22 cellular contexts compared by ENCODE assay signal in the genomic region with DNA sequence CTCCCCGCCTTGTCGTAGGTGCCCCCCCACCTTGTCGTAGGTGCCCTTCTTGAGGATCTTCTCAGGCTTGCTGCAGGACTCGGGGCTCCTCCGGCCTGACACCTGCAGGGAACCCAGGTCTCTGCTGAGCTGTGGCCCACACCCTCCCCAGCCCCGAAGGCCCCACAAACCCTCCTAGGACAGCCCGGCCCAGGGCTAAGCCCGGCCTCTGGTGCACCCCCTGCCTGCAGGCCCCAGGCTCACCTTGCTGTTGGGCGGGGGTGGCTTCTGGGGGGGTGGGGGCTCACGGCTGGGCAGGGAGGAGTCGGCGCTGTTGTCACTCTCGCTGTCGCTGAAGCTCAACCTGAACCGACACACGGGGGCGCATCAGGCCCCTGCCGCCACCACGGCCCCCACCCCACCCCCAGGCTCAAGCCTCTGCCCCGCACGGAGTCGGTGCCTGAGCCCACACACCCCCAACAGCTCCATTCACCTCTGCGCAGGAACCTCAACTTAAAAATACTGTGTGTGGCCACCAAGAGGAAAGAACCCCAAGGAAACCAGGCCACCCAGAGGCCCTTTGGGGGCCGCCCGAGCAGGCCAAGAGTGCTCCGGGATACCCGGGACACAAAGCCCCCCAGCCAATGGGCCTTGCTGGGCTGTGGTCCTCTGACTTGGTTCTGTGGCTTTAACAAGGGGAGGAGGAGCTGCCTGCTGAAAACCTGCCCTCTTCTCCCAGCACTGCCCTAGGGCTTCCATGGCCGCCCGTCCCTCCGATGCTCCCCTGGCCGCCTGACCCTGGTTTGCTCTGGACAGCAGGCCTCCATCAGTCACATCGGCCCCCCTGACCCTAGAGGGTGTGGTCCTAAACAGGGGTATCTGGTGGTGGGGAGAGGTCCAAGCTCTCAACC.
DNase-seq lines count a peak whose midpoint lies in the region; ATAC-seq and TF ChIP-seq lines count a peak whose summit lies in the region.
"Had no signal": no experiment of that assay in that cellular context is flagged by ENCODE, and none has a peak within 500 bp of the region (broad histone marks: within the 10 kb centered on the region; RNA-seq: fewer than 3 reads in every experiment).

No MANE protein-coding gene starts in this region.

- no peak for TF ChIP-seq RAD21 in SK-N-SH (IDR thresholded peaks at IDR 0.05; ENCODE audit: low read length)

- H3K9me2 ChIP-seq in SK-N-SH, result no peaks in the 10 kb centered on the region
- no peaks in the 10 kb centered on the region for H3K9me2 ChIP-seq in GM23248 (ENCODE audit: insufficient read depth)

- CTCF ChIA-PET in SK-N-SH (lab: Yijun Ruan, JAX), result interaction anchor here (1.1 to 1.2 kb wide), 2 partner anchors 47 to 57 kb away, joined by 3 read pairs; no protein-coding TSS in a partner anchor

- H3F3A ChIP-seq in SK-N-SH (replicated peaks; ENCODE audit: insufficient read depth) (no peaks in the 10 kb centered on the region), GM23248 (ENCODE audit: insufficient read depth) (0 out of 2 replicates have a peak, but pooled peaks cover 6% of the 10 kb centered on the region)

- H3K27ac ChIP-seq in SK-N-SH (ENCODE audit: low read depth in 2 of 2, low read length in 1 of 2) (no peak overlapping the region), sigmoid colon (no peak overlapping the region), GM23248 (no peak overlapping the region)
- H3K27ac ChIP-seq: 22Rv1, C4-2B, HL-60 had no signal

- TF ChIP-seq EP300 in SK-N-SH (IDR thresholded peaks at IDR 0.05; ENCODE audit: borderline replicate concordance in 1 of 2, low read depth in 1 of 2, low read length in 1 of 2) (no peak), sigmoid colon (IDR thresholded peaks at IDR 0.05) (no peak)

- in situ Hi-C loops in GM23248 (cut with MboI), result no loop called here

- peaks cover 4% of the 10 kb centered on the region; the same call in 1 of the 2 replicates for H4K20me1 ChIP-seq in SK-N-SH (ENCODE audit: insufficient read depth)
- H4K20me1 ChIP-seq in GM23248 (ENCODE audit: insufficient read depth), result no peaks in the 10 kb centered on the region

- H3K4me1 ChIP-seq in SK-N-SH (ENCODE audit: control insufficient read depth in 1 of 2, insufficient read depth in 2 of 2, low read depth in 1 of 2, low read length in 1 of 2) (peaks cover 0 to 25% of the 10 kb centered on the region in 2 experiments; a peak in 1 of 4 replicates), sigmoid colon (peaks cover 0 to 30% (median 27%) of the 10 kb centered on the region in 4 donors), GM23248 (ENCODE audit: insufficient read depth) (peaks cover 4% of the 10 kb centered on the region; the same call in 1 of the 2 replicates)

- intact Hi-C loops in sigmoid colon (cut with DNase I), result no loop called here

- ATAC-seq in SK-N-SH treated with all-trans-retinoic acid at 6 μM for 48 hours, result no peak
- ATAC-seq: GM23338, PC-3 had no signal

- H3K4me3 ChIP-seq in SK-N-SH (ENCODE audit: low read depth in 2 of 2, low read length in 1 of 2) (no peak overlapping the region), H7 (ENCODE audit: insufficient read depth, low read depth, low read length) (no peak overlapping the region), sigmoid colon (no peak overlapping the region), GM23248 (no peak overlapping the region)
- H3K4me3 ChIP-seq: GM23338 had no signal

- H3K79me2 ChIP-seq in SK-N-SH (ENCODE audit: insufficient read depth) (no peaks in the 10 kb centered on the region), GM23248 (ENCODE audit: insufficient read depth) (peaks cover 9% of the 10 kb centered on the region; the same call in 1 of the 2 replicates)

- no peaks in the 10 kb centered on the region for H3K27me3 ChIP-seq in SK-N-SH (ENCODE audit: insufficient read depth)
- H3K27me3 ChIP-seq in H7 (ENCODE audit: control insufficient read depth, insufficient read depth, low read length), result no peaks in the 10 kb centered on the region
- no peaks in the 10 kb centered on the region for H3K27me3 ChIP-seq in sigmoid colon
- H3K27me3 ChIP-seq in GM23248 (replicated peaks; ENCODE audit: insufficient read depth), result no peaks in the 10 kb centered on the region

- H3K36me3 ChIP-seq in SK-N-SH (replicated peaks in 1 of 2; ENCODE audit: control insufficient read depth in 1 of 2, insufficient read depth in 2 of 2, low read length in 1 of 2) (peaks cover 0 to 28% of the 10 kb centered on the region in 2 experiments), H7 (replicated peaks; ENCODE audit: control insufficient read depth, insufficient read depth, low read length) (no peaks in the 10 kb centered on the region; the same call in 1 of the 2 replicates), sigmoid colon (peaks cover 0 to 40% (median 14%) of the 10 kb centered on the region in 4 donors), GM23248 (ENCODE audit: low read depth) (no peaks in the 10 kb centered on the region; the same call in 1 of the 2 replicates)

- TF ChIP-seq POLR2A in sigmoid colon (IDR thresholded peaks at IDR 0.05), result no peak

- WGBS in SK-N-SH (ENCODE audit: low lambda C conversion rate), result 95% methylated on average over 11 of the region's 32 CpGs
- WGBS in sigmoid colon, 2 donors, result 91 to 92% methylated on average over 32 of the region's 32 CpGs
- WGBS in GM23248 (ENCODE audit: low coverage in 1 of 2, low lambda C conversion rate in 2 of 2, missing lambda C conversion rate in 2 of 2), 2 experiments, result 90 to 96% methylated on average over 11 to 32 of the region's 32 CpGs

- TF ChIP-seq CTCF in SK-N-SH (IDR thresholded peaks at IDR 0.05) (no peak), sigmoid colon (IDR thresholded peaks at IDR 0.05) (no peak)

- no peak overlapping the region for H3K4me2 ChIP-seq in SK-N-SH
- H3K4me2 ChIP-seq in GM23248 (ENCODE audit: unreplicated experiment), result no peak overlapping the region
- H3K4me2 ChIP-seq: GM23338 had no signal

- no peak overlapping the region for H3K9ac ChIP-seq in SK-N-SH
- no peak overlapping the region for H3K9ac ChIP-seq in GM23248

- POLR2A ChIA-PET in SK-N-SH (lab: Yijun Ruan, JAX), result no interaction called here

- DNase-seq in SK-N-SH (peak; percentile 22), H7 (peak; percentile 73), iPS-NIHi11 (ENCODE audit: low spot score) (peak; percentile 27), sigmoid colon (peak; percentile 61), NCI-H2107 treated with DMSO at 0.1 percent for 48 hours (lab: John Stamatoyannopoulos, UW; ENCODE audit: unreplicated experiment) (no peak), RPMI8226 (no peak), GM23248 (no peak)
- DNase-seq: COR-L47; DMS79; KBM-7; NCI-H1048; NCI-H146; NCI-H2081 treated with DMSO at 0.1 percent for 48 hours; NCI-H226; NCI-H526; NK-92 treated with Interleukin-12 subunit alpha and Interleukin-12 subunit beta, amount 100 ng/mL, for 24 hours; PC-3 had no signal

- H2AFZ ChIP-seq in SK-N-SH (ENCODE audit: low read depth) (no peak overlapping the region), GM23248 (no peak overlapping the region)
- H2AFZ ChIP-seq: GM23338 had no signal

- H3K9me3 ChIP-seq in SK-N-SH (no peaks in the 10 kb centered on the region), sigmoid colon (no peaks in the 10 kb centered on the region), GM23248 (ENCODE audit: low read depth) (no peaks in the 10 kb centered on the region)

TF ChIP-seq in SK-N-SH, 30 proteins besides CTCF, POLR2A, EP300 and RAD21 (continues in another document):
- TF ChIP-seq TCF12 (IDR thresholded peaks at IDR 0.05) (no peak), YY1 (IDR thresholded peaks at IDR 0.05; ENCODE audit: low read depth) (no peak), NFIC (IDR thresholded peaks at IDR 0.05; ENCODE audit: borderline replicate concordance) (no peak), NRF1 (IDR thresholded peaks at IDR 0.05; ENCODE audit: low read depth, low read length) (no peak)
- TF ChIP-seq, protein P1, sequence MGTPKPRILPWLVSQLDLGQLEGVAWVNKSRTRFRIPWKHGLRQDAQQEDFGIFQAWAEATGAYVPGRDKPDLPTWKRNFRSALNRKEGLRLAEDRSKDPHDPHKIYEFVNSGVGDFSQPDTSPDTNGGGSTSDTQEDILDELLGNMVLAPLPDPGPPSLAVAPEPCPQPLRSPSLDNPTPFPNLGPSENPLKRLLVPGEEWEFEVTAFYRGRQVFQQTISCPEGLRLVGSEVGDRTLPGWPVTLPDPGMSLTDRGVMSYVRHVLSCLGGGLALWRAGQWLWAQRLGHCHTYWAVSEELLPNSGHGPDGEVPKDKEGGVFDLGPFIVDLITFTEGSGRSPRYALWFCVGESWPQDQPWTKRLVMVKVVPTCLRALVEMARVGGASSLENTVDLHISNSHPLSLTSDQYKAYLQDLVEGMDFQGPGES (IDR thresholded peaks at IDR 0.05; ENCODE audit: low read depth, low read length), result no peak
- TF ChIP-seq, protein P2, sequence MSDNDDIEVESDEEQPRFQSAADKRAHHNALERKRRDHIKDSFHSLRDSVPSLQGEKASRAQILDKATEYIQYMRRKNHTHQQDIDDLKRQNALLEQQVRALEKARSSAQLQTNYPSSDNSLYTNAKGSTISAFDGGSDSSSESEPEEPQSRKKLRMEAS (IDR thresholded peaks at IDR 0.05; ENCODE audit: low read depth), result no peak

TF ChIP-seq in SK-N-SH treated with all-trans-retinoic acid at 6 μM for 48 hours, 23 proteins besides CTCF, POLR2A, EP300 and RAD21:
- TF ChIP-seq ZNF8 (CRISPR knock-in tag; IDR thresholded peaks at IDR 0.05) (no peak), BACH2 (CRISPR knock-in tag; IDR thresholded peaks at IDR 0.05; ENCODE audit: borderline replicate concordance) (no peak), ZFP3 (CRISPR knock-in tag; IDR thresholded peaks at IDR 0.05) (no peak), ZNF565 (CRISPR knock-in tag; conservative IDR thresholded peaks at IDR 0.05; ENCODE audit: low read depth) (no peak)
- TF ChIP-seq, protein P3, sequence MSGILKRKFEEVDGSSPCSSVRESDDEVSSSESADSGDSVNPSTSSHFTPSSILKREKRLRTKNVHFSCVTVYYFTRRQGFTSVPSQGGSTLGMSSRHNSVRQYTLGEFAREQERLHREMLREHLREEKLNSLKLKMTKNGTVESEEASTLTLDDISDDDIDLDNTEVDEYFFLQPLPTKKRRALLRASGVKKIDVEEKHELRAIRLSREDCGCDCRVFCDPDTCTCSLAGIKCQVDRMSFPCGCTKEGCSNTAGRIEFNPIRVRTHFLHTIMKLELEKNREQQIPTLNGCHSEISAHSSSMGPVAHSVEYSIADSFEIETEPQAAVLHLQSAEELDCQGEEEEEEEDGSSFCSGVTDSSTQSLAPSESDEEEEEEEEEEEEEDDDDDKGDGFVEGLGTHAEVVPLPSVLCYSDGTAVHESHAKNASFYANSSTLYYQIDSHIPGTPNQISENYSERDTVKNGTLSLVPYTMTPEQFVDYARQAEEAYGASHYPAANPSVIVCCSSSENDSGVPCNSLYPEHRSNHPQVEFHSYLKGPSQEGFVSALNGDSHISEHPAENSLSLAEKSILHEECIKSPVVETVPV (CRISPR knock-in tag; IDR thresholded peaks at IDR 0.05), result no peak

Comparison
In these comparisons a context has a peak if more than half of its experiments do, and no peak if none do; other contexts are left out.
1. DNase-seq: peak in SK-N-SH (single experiment), H7 (single experiment), iPS-NIHi11 (single experiment) and sigmoid colon (single experiment); none in NCI-H2107 treated with DMSO at 0.1 percent for 48 hours (single experiment), RPMI8226 (single experiment) and GM23248 (single experiment).